ENCODE assay signal across 9 cellular contexts in genomic region chr21:42747267-42747701, GRCh38.
DNase-seq lines count a peak whose midpoint lies in the region; ATAC-seq lines count a peak whose summit lies in the region.
"Had no signal": no experiment of that assay in that cellular context is flagged by ENCODE, and none has a peak within 500 bp of the region (broad histone marks: within the 10 kb centered on the region; RNA-seq: fewer than 3 reads in every experiment).

No MANE protein-coding gene starts in this region.

- peak overlapping the region; percentile 65 for H3K27ac Mint-ChIP-seq in activated T-helper 2 cell treated with anti-CD3 and anti-CD28 coated beads, Interferon-gamma antibody, Interleukin-2, Interleukin-4, amounts not matched to agents 10 μg/mL and 5 μg/mL and 100 μg/mL, durations not matched to agents 14 hours and 24 hours and 36 hours
- peak overlapping the region; percentile 98 to 99 for H3K27ac Mint-ChIP-seq in stimulated activated naive CD8-positive, alpha-beta T cell treated with anti-CD3 and anti-CD28 coated beads, Interleukin-15, amount 100 ng/mL, for 72 hours

- DNase-seq in activated CD8-positive, alpha-beta memory T cell treated with anti-CD3 and anti-CD28 coated beads for 24 hours, result peak; percentile 61
- DNase-seq in activated CD8-positive, alpha-beta memory T cell treated with anti-CD3 and anti-CD28 coated beads, Interleukin-2, amount 50 U/mL, for 48 hours, result no peak
- DNase-seq in activated T-helper 2 cell treated with anti-CD3 and anti-CD28 coated beads, Interferon-gamma antibody, Interleukin-2, Interleukin-4, amounts not matched to agents 10 μg/mL and 5 μg/mL and 100 μg/mL, durations not matched to agents 14 hours and 24 hours and 36 hours (ENCODE audit: low spot score), result no peak
- DNase-seq in medulla oblongata (ENCODE audit: extremely low spot score) (peak; percentile 36), DMS114 treated with DMSO at 0.1 percent for 48 hours (lab: John Stamatoyannopoulos, UW; ENCODE audit: unreplicated experiment) (no peak), NCI-H2196 treated with DMSO at 0.1 percent for 48 hours (lab: John Stamatoyannopoulos, UW; ENCODE audit: unreplicated experiment) (no peak), HK-2 (ENCODE audit: unreplicated experiment) (no peak)
- no peak for DNase-seq in stimulated activated naive CD8-positive, alpha-beta T cell treated with anti-CD3 and anti-CD28 coated beads, Interleukin-15, amount 100 ng/mL, for 72 hours
- DNase-seq: NCI-H1417 had no signal

- no peak overlapping the region for H3K4me3 Mint-ChIP-seq in activated T-helper 2 cell treated with anti-CD3 and anti-CD28 coated beads, Interferon-gamma antibody, Interleukin-2, Interleukin-4, amounts not matched to agents 10 μg/mL and 5 μg/mL and 100 μg/mL, durations not matched to agents 14 hours and 24 hours and 36 hours (ENCODE audit: low read depth)
- H3K4me3 Mint-ChIP-seq in stimulated activated naive CD8-positive, alpha-beta T cell treated with anti-CD3 and anti-CD28 coated beads, Interleukin-15, amount 100 ng/mL, for 72 hours, result peak overlapping the region; percentile 82 to 83

- H3K27me3 Mint-ChIP-seq in activated T-helper 2 cell treated with anti-CD3 and anti-CD28 coated beads, Interferon-gamma antibody, Interleukin-2, Interleukin-4, amounts not matched to agents 10 μg/mL and 5 μg/mL and 100 μg/mL, durations not matched to agents 14 hours and 24 hours and 36 hours (ENCODE audit: low read depth), result no peaks in the 10 kb centered on the region
- H3K27me3 Mint-ChIP-seq in stimulated activated naive CD8-positive, alpha-beta T cell treated with anti-CD3 and anti-CD28 coated beads, Interleukin-15, amount 100 ng/mL, for 72 hours, result no peaks in the 10 kb centered on the region

- H3K36me3 Mint-ChIP-seq in activated T-helper 2 cell treated with anti-CD3 and anti-CD28 coated beads, Interferon-gamma antibody, Interleukin-2, Interleukin-4, amounts not matched to agents 10 μg/mL and 5 μg/mL and 100 μg/mL, durations not matched to agents 14 hours and 24 hours and 36 hours (ENCODE audit: low read depth), result no peaks in the 10 kb centered on the region

- H3K9me3 Mint-ChIP-seq in activated T-helper 2 cell treated with anti-CD3 and anti-CD28 coated beads, Interferon-gamma antibody, Interleukin-2, Interleukin-4, amounts not matched to agents 10 μg/mL and 5 μg/mL and 100 μg/mL, durations not matched to agents 14 hours and 24 hours and 36 hours, result no peaks in the 10 kb centered on the region
- no peaks in the 10 kb centered on the region for H3K9me3 Mint-ChIP-seq in stimulated activated naive CD8-positive, alpha-beta T cell treated with anti-CD3 and anti-CD28 coated beads, Interleukin-15, amount 100 ng/mL, for 72 hours

- peaks cover 13% of the 10 kb centered on the region for H3K4me1 Mint-ChIP-seq in activated T-helper 2 cell treated with anti-CD3 and anti-CD28 coated beads, Interferon-gamma antibody, Interleukin-2, Interleukin-4, amounts not matched to agents 10 μg/mL and 5 μg/mL and 100 μg/mL, durations not matched to agents 14 hours and 24 hours and 36 hours (ENCODE audit: low read depth)
- peaks cover 38% of the 10 kb centered on the region for H3K4me1 Mint-ChIP-seq in stimulated activated naive CD8-positive, alpha-beta T cell treated with anti-CD3 and anti-CD28 coated beads, Interleukin-15, amount 100 ng/mL, for 72 hours

- no peak for ATAC-seq in stimulated activated naive CD8-positive, alpha-beta T cell treated with anti-CD3 and anti-CD28 coated beads, Interleukin-15, amount 100 ng/mL, for 72 hours

- intact Hi-C loops in activated T-helper 2 cell treated with anti-CD3 and anti-CD28 coated beads, Interferon-gamma antibody, Interleukin-2, Interleukin-4, amounts not matched to agents 10 μg/mL and 5 μg/mL and 100 μg/mL, durations not matched to agents 14 hours and 24 hours and 36 hours (cut with micrococcal nuclease), result no loop called here

Comparison
In these comparisons a context has a peak if more than half of its experiments do, and no peak if none do; other contexts are left out.
1. DNase-seq: peak in activated CD8-positive, alpha-beta memory T cell treated with anti-CD3 and anti-CD28 coated beads for 24 hours (single experiment) and medulla oblongata (single experiment); none in activated CD8-positive, alpha-beta memory T cell treated with anti-CD3 and anti-CD28 coated beads, Interleukin-2, amount 50 U/mL, for 48 hours (single experiment), activated T-helper 2 cell treated with anti-CD3 and anti-CD28 coated beads, Interferon-gamma antibody, Interleukin-2, Interleukin-4, amounts not matched to agents 10 μg/mL and 5 μg/mL and 100 μg/mL, durations not matched to agents 14 hours and 24 hours and 36 hours (single experiment), stimulated activated naive CD8-positive, alpha-beta T cell treated with anti-CD3 and anti-CD28 coated beads, Interleukin-15, amount 100 ng/mL, for 72 hours (0 of 2), DMS114 treated with DMSO at 0.1 percent for 48 hours (single experiment), NCI-H2196 treated with DMSO at 0.1 percent for 48 hours (single experiment) and HK-2 (single experiment).